24 cellular contexts compared by ENCODE assay signal in genomic region chr19:10136936-10137335, GRCh38. TPM values are rescaled to one million over a fixed set of nuclear protein-coding genes. Genes with fewer than 3 reads are reported as not detected.
"Had no signal": no experiment of that assay in that cellular context is flagged by ENCODE, and none has a peak within 500 bp of the region (broad histone marks: within the 10 kb centered on the region; RNA-seq: fewer than 3 reads in every experiment).

No MANE protein-coding gene starts in this region.

- H3K4me1 Mint-ChIP-seq: nephron, WTC11 had no signal

- H3K4me3 ChIP-seq: body of pancreas, esophagus muscularis mucosa, hepatocyte, tibial artery had no signal

- H3K27me3 Mint-ChIP-seq: stimulated activated naive CD8-positive, alpha-beta T cell treated with anti-CD3 and anti-CD28 coated beads, Interleukin-15, amount 100 ng/mL, for 72 hours had no signal

- ATAC-seq: body of pancreas; right cardiac atrium; stimulated activated naive CD8-positive, alpha-beta T cell treated with anti-CD3 and anti-CD28 coated beads, Interleukin-15, amount 100 ng/mL, for 72 hours; WTC11 had no signal

- H3K27ac Mint-ChIP-seq: activated T-helper 1 cell treated with anti-CD3 and anti-CD28 coated beads, Interleukin-12 subunit alpha, Interleukin-12 subunit beta, Interleukin-2, Interleukin-4 antibody, amounts not matched to agents 30 ng/mL and 10 ng/mL and 1 ng/mL, durations not matched to agents 14 hours and 24 hours and 36 hours; nephron; WTC11 had no signal

- H3K4me3 Mint-ChIP-seq: activated T-helper 1 cell treated with anti-CD3 and anti-CD28 coated beads, Interleukin-12 subunit alpha, Interleukin-12 subunit beta, Interleukin-2, Interleukin-4 antibody, amounts not matched to agents 30 ng/mL and 10 ng/mL and 1 ng/mL, durations not matched to agents 14 hours and 24 hours and 36 hours; nephron; stimulated activated naive CD8-positive, alpha-beta T cell treated with anti-CD3 and anti-CD28 coated beads, Interleukin-15, amount 100 ng/mL, for 72 hours; WTC11 had no signal

- H3K79me2 ChIP-seq: hepatocyte, parathyroid adenoma had no signal

- H3K9me3 Mint-ChIP-seq: activated T-helper 1 cell treated with anti-CD3 and anti-CD28 coated beads, Interleukin-12 subunit alpha, Interleukin-12 subunit beta, Interleukin-2, Interleukin-4 antibody, amounts not matched to agents 30 ng/mL and 10 ng/mL and 1 ng/mL, durations not matched to agents 14 hours and 24 hours and 36 hours; nephron; stimulated activated naive CD8-positive, alpha-beta T cell treated with anti-CD3 and anti-CD28 coated beads, Interleukin-15, amount 100 ng/mL, for 72 hours; WTC11 had no signal

- H3K27ac ChIP-seq: body of pancreas, esophagus muscularis mucosa, hepatocyte, parathyroid adenoma, tibial artery had no signal

- H3K9me3 ChIP-seq: body of pancreas, esophagus muscularis mucosa, left lung, tibial artery had no signal

- H3K4me1 ChIP-seq: body of pancreas, esophagus muscularis mucosa, parathyroid adenoma, tibial artery had no signal

- H3K4me2 ChIP-seq: hepatocyte had no signal

- H3K27me3 ChIP-seq: body of pancreas, esophagus muscularis mucosa, hepatocyte, left lung, tibial artery had no signal

- H2AFZ ChIP-seq: hepatocyte, parathyroid adenoma had no signal

- FAIRE-seq: frontal cortex had no signal

- H3K9ac ChIP-seq: parathyroid adenoma had no signal

- DNase-seq: activated CD4-positive, alpha-beta T cell treated with anti-CD3 and anti-CD28 coated beads, Interleukin-2, amount 50 U/mL, for 48 hours; activated gamma-delta T cell treated with Interleukin-2 at 50 U/mL for 16 hours; body of pancreas; effector memory CD4-positive, alpha-beta T cell; glutamatergic neuron; kidney glomerular epithelial cell; left lung; mammary epithelial cell; midbrain; nucleus accumbens; stimulated activated CD4-positive, alpha-beta T cell treated with anti-CD3 and anti-CD28 coated beads, Interleukin-12 subunit alpha, Interleukin-12 subunit beta, amount 100 ng/mL, for 4 hours; stimulated activated CD4-positive, alpha-beta T cell treated with anti-CD3 and anti-CD28 coated beads, Interleukin-4, amount 100 ng/mL, for 4 hours; stimulated activated naive CD8-positive, alpha-beta T cell treated with anti-CD3 and anti-CD28 coated beads, Interleukin-15, amount 100 ng/mL, for 72 hours; T-helper 1 cell; T-helper 9 cell; tibial artery had no signal

RNA-seq across cellular contexts. Expression of gene ANGPTL6, which starts 34.5 kb away (rescaled TPM):
- total RNA-seq: body of pancreas, esophagus muscularis mucosa, frontal cortex, mammary epithelial cell, right cardiac atrium had no signal
